Comparison of ENCODE assay signal across 1 cellular context in the genomic region with DNA sequence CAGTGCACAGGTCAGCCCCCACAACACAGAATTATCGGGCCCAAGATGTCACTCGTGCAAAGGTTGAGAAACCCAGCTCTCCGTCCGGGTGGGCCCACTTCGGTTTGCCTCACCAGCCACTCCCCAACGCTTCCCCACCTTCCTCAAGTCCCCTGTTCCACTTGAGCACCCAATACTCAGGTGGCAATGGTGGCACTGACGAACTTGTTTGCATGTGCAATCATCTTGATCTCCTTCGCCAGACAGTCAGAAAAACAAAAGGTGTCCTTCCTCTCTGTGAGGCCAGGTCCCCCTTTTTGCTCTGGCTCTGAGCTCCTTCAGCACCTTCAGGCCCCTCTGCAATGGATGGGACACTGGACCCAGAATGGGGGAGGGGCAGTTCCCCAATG.
TF ChIP-seq lines count a peak whose summit lies in the region.

No MANE protein-coding gene starts in this region.

TF ChIP-seq in K562, 482 proteins besides CTCF, POLR2A, EP300 and RAD21:
- TF ChIP-seq, protein P1, sequence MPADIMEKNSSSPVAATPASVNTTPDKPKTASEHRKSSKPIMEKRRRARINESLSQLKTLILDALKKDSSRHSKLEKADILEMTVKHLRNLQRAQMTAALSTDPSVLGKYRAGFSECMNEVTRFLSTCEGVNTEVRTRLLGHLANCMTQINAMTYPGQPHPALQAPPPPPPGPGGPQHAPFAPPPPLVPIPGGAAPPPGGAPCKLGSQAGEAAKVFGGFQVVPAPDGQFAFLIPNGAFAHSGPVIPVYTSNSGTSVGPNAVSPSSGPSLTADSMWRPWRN (IDR thresholded peaks at IDR 0.05; ENCODE audit: low read depth), result no peak
- TF ChIP-seq ZKSCAN8 (CRISPR knock-in tag; IDR thresholded peaks at IDR 0.05), result no peak
- TF ChIP-seq FOXJ3 (CRISPR knock-in tag; IDR thresholded peaks at IDR 0.05), result no peak
- no peak for TF ChIP-seq PHF8 (IDR thresholded peaks at IDR 0.05; ENCODE audit: borderline replicate concordance, low read length)
- TF ChIP-seq, protein P2, sequence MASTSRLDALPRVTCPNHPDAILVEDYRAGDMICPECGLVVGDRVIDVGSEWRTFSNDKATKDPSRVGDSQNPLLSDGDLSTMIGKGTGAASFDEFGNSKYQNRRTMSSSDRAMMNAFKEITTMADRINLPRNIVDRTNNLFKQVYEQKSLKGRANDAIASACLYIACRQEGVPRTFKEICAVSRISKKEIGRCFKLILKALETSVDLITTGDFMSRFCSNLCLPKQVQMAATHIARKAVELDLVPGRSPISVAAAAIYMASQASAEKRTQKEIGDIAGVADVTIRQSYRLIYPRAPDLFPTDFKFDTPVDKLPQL (IDR thresholded peaks at IDR 0.05; ENCODE audit: extremely low read depth, insufficient read length), result no peak
- TF ChIP-seq, protein P3, sequence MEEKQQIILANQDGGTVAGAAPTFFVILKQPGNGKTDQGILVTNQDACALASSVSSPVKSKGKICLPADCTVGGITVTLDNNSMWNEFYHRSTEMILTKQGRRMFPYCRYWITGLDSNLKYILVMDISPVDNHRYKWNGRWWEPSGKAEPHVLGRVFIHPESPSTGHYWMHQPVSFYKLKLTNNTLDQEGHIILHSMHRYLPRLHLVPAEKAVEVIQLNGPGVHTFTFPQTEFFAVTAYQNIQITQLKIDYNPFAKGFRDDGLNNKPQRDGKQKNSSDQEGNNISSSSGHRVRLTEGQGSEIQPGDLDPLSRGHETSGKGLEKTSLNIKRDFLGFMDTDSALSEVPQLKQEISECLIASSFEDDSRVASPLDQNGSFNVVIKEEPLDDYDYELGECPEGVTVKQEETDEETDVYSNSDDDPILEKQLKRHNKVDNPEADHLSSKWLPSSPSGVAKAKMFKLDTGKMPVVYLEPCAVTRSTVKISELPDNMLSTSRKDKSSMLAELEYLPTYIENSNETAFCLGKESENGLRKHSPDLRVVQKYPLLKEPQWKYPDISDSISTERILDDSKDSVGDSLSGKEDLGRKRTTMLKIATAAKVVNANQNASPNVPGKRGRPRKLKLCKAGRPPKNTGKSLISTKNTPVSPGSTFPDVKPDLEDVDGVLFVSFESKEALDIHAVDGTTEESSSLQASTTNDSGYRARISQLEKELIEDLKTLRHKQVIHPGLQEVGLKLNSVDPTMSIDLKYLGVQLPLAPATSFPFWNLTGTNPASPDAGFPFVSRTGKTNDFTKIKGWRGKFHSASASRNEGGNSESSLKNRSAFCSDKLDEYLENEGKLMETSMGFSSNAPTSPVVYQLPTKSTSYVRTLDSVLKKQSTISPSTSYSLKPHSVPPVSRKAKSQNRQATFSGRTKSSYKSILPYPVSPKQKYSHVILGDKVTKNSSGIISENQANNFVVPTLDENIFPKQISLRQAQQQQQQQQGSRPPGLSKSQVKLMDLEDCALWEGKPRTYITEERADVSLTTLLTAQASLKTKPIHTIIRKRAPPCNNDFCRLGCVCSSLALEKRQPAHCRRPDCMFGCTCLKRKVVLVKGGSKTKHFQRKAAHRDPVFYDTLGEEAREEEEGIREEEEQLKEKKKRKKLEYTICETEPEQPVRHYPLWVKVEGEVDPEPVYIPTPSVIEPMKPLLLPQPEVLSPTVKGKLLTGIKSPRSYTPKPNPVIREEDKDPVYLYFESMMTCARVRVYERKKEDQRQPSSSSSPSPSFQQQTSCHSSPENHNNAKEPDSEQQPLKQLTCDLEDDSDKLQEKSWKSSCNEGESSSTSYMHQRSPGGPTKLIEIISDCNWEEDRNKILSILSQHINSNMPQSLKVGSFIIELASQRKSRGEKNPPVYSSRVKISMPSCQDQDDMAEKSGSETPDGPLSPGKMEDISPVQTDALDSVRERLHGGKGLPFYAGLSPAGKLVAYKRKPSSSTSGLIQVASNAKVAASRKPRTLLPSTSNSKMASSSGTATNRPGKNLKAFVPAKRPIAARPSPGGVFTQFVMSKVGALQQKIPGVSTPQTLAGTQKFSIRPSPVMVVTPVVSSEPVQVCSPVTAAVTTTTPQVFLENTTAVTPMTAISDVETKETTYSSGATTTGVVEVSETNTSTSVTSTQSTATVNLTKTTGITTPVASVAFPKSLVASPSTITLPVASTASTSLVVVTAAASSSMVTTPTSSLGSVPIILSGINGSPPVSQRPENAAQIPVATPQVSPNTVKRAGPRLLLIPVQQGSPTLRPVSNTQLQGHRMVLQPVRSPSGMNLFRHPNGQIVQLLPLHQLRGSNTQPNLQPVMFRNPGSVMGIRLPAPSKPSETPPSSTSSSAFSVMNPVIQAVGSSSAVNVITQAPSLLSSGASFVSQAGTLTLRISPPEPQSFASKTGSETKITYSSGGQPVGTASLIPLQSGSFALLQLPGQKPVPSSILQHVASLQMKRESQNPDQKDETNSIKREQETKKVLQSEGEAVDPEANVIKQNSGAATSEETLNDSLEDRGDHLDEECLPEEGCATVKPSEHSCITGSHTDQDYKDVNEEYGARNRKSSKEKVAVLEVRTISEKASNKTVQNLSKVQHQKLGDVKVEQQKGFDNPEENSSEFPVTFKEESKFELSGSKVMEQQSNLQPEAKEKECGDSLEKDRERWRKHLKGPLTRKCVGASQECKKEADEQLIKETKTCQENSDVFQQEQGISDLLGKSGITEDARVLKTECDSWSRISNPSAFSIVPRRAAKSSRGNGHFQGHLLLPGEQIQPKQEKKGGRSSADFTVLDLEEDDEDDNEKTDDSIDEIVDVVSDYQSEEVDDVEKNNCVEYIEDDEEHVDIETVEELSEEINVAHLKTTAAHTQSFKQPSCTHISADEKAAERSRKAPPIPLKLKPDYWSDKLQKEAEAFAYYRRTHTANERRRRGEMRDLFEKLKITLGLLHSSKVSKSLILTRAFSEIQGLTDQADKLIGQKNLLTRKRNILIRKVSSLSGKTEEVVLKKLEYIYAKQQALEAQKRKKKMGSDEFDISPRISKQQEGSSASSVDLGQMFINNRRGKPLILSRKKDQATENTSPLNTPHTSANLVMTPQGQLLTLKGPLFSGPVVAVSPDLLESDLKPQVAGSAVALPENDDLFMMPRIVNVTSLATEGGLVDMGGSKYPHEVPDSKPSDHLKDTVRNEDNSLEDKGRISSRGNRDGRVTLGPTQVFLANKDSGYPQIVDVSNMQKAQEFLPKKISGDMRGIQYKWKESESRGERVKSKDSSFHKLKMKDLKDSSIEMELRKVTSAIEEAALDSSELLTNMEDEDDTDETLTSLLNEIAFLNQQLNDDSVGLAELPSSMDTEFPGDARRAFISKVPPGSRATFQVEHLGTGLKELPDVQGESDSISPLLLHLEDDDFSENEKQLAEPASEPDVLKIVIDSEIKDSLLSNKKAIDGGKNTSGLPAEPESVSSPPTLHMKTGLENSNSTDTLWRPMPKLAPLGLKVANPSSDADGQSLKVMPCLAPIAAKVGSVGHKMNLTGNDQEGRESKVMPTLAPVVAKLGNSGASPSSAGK (IDR thresholded peaks at IDR 0.05), result no peak
- TF ChIP-seq ZNF165 (CRISPR knock-in tag; IDR thresholded peaks at IDR 0.05; ENCODE audit: borderline replicate concordance), result no peak
- no peak for TF ChIP-seq ZNF507 (tag; conservative IDR thresholded peaks at IDR 0.05)
- TF ChIP-seq JUNB (CRISPR knock-in tag; conservative IDR thresholded peaks at IDR 0.05), result no peak
- TF ChIP-seq GABPA (tag; conservative IDR thresholded peaks at IDR 0.05; ENCODE audit: low read depth), result no peak
- TF ChIP-seq, protein P4, sequence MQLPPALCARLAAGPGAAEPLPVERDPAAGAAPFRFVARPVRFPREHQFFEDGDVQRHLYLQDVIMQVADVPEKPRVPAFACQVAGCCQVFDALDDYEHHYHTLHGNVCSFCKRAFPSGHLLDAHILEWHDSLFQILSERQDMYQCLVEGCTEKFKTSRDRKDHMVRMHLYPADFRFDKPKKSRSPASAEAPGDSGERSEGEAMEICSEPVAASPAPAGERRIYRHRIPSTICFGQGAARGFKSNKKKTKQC (CRISPR knock-in tag; IDR thresholded peaks at IDR 0.05), result no peak
- no peak for TF ChIP-seq KLF6 (CRISPR knock-in tag; IDR thresholded peaks at IDR 0.05; ENCODE audit: borderline replicate concordance)
